Comparison of ENCODE assay signal across 17 cellular contexts in the genomic region with DNA sequence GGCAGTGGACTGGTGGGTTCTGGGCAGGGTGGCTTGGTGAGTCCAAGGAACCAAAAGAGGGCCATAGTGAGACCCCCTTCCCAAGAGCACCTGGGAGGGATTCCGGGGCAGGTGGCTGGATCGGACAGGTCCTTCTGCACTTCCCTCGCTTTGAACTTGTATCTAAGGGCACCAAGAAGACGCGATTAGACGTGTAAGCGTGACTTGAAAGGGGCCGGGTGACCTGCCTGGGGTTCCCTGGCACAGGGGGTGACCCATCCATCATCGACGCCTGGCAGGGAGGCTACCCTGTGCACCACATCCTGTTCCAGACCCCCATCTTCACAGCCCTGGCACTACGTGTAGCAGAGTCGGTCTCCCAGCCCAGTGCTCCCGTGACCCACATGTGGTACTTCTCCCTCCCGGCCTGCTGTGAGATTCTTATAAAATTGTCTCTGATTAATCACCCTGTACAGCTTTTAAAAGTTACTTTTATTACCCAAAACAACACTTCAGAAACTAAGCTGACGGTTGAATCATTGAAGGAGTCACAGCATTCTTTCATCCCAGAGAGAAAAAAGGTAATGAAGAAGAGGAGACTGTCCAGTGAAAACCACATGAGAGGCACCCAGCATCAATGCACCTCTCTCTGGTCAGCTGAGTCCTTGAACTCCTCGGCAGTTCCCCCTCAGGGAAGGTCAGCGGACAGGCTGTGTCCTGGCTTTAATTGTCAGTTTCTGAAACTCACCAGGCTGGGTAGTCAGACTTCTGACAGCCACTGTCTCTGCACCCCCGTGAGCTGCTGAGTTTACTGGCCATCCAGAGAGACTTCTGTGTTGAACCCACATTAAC. TPM values are rescaled to one million over a fixed set of nuclear protein-coding genes. Genes with fewer than 3 reads are reported as not detected.
A peak's percentile ranks its signal among the peaks of the same experiment; 100 is the strongest.
DNase-seq lines count a peak whose midpoint lies in the region; ATAC-seq and TF ChIP-seq lines count a peak whose summit lies in the region.
"Had no signal": no experiment of that assay in that cellular context is flagged by ENCODE, and none has a peak within 500 bp of the region (broad histone marks: within the 10 kb centered on the region; RNA-seq: fewer than 3 reads in every experiment).

No MANE protein-coding gene starts in this region.

- no peaks in the 10 kb centered on the region for H3K27me3 ChIP-seq in mammary epithelial cell (ENCODE audit: insufficient read depth, low read length)
- H3K27me3 ChIP-seq in SJSA1 (replicated peaks) = no peaks in the 10 kb centered on the region
- H3K27me3 ChIP-seq: tibial nerve had no signal

- CTCF ChIA-PET in mammary epithelial cell (lab: Charles Lee; ENCODE audit: low non-redundant PET) (no interaction called here), MCF 10A (lab: Yijun Ruan, JAX) (interaction anchor here (0.6 kb wide), 1 partner anchor 49 kb away, joined by 3 read pairs; no protein-coding TSS in a partner anchor)

- in situ Hi-C loops in mammary epithelial cell (cut with MboI; ENCODE audit: low sequenced_read_pairs in 2 of 2) = no loop called here

- TF ChIP-seq CTCF in mammary epithelial cell (conservative IDR thresholded peaks at IDR 0.05 in 1 of 2, IDR thresholded peaks at IDR 0.05 in 1 of 2; ENCODE audit: extremely low read depth in 1 of 2, insufficient read depth in 1 of 2, low read depth in 1 of 2, low read length in 2 of 2) = no peak
- no peak for TF ChIP-seq CTCF in MCF 10A (IDR thresholded peaks at IDR 0.05; ENCODE audit: unreplicated experiment)

- intact Hi-C loops in mammary epithelial cell (cut with micrococcal nuclease) (no loop called here), MCF 10A (cut with micrococcal nuclease) (no loop called here)

- H3K9me3 ChIP-seq in mammary epithelial cell (replicated peaks; ENCODE audit: insufficient read depth, low read length) (no peaks in the 10 kb centered on the region), SJSA1 (replicated peaks) (no peaks in the 10 kb centered on the region)
- H3K9me3 ChIP-seq: prostate gland had no signal

- H3K79me2 ChIP-seq in mammary epithelial cell (ENCODE audit: insufficient read depth, low read length) = peaks cover 97% of the 10 kb centered on the region

- no peak overlapping the region for H2AFZ ChIP-seq in mammary epithelial cell (ENCODE audit: low read depth, low read length)

- H3K4me3 ChIP-seq in mammary epithelial cell (replicated peaks in 1 of 3; ENCODE audit: insufficient read depth in 1 of 3, low read depth in 2 of 3, low read length in 3 of 3) = no peak overlapping the region
- no peak overlapping the region for H3K4me3 ChIP-seq in SJSA1
- H3K4me3 ChIP-seq: prostate gland, tibial nerve had no signal

- H3K4me1 ChIP-seq in mammary epithelial cell (ENCODE audit: insufficient read depth, low read length) = peaks cover 29% of the 10 kb centered on the region
- peaks cover 88% of the 10 kb centered on the region for H3K4me1 ChIP-seq in SJSA1 (replicated peaks)

- H3K9ac ChIP-seq in mammary epithelial cell (ENCODE audit: insufficient read depth, low read length) = no peak overlapping the region

- H3K4me3 Mint-ChIP-seq in MCF 10A (ENCODE audit: unreplicated experiment) = no peak overlapping the region
- H3K4me3 Mint-ChIP-seq: activated naive CD4-positive, alpha-beta T cell treated with anti-CD3 and anti-CD28 coated beads, Interleukin-2, amount 10 ng/mL, durations not matched to agents 7 days and 5 days; CD8-positive, alpha-beta memory T cell; T-cell had no signal

- POLR2A ChIA-PET in MCF 10A (lab: Yijun Ruan, JAX) = interaction anchor here (0.6 to 4.1 kb wide), 7 partner anchors 10 to 1905 kb away, joined by 3 to 35 read pairs (median 4); a partner anchor contains a TSS

- H3K36me3 ChIP-seq in mammary epithelial cell (ENCODE audit: insufficient read depth, low read length) = peaks cover 4% of the 10 kb centered on the region
- peaks cover 50% of the 10 kb centered on the region for H3K36me3 ChIP-seq in SJSA1
- H3K36me3 ChIP-seq: prostate gland, tibial nerve had no signal

- no peaks in the 10 kb centered on the region for H3K27me3 Mint-ChIP-seq in MCF 10A (ENCODE audit: insufficient read depth, unreplicated experiment)

- peaks cover 20% of the 10 kb centered on the region for H3K36me3 Mint-ChIP-seq in MCF 10A (ENCODE audit: insufficient read depth, unreplicated experiment)
- H3K36me3 Mint-ChIP-seq: activated naive CD4-positive, alpha-beta T cell treated with anti-CD3 and anti-CD28 coated beads, Interleukin-2, amount 10 ng/mL, durations not matched to agents 7 days and 5 days; CD8-positive, alpha-beta memory T cell; T-cell had no signal

- no peaks in the 10 kb centered on the region for H3K9me3 Mint-ChIP-seq in MCF 10A (ENCODE audit: unreplicated experiment)
- H3K9me3 Mint-ChIP-seq: activated naive CD4-positive, alpha-beta T cell treated with anti-CD3 and anti-CD28 coated beads, Interleukin-2, amount 10 ng/mL, durations not matched to agents 7 days and 5 days; CD8-positive, alpha-beta memory T cell had no signal

- H3K4me1 Mint-ChIP-seq in MCF 10A (ENCODE audit: insufficient read depth, unreplicated experiment) = peaks cover 32% of the 10 kb centered on the region
- H3K4me1 Mint-ChIP-seq: activated naive CD4-positive, alpha-beta T cell treated with anti-CD3 and anti-CD28 coated beads, Interleukin-2, amount 10 ng/mL, durations not matched to agents 7 days and 5 days; CD8-positive, alpha-beta memory T cell; T-cell had no signal

- 98% methylated on average over 11 of the region's 18 CpGs for WGBS in mammary epithelial cell (ENCODE audit: low coverage, missing lambda C conversion rate)

- DNase-seq in mammary epithelial cell = no peak
- no peak for DNase-seq in MCF 10A (ENCODE audit: unreplicated experiment)
- no peak for DNase-seq in SJSA1 (ENCODE audit: low read depth in 1 of 2, low spot score in 2 of 2)
- DNase-seq in iris pigment epithelial cell (ENCODE audit: low read depth) = peak; percentile 22
- no peak for DNase-seq in substantia nigra (lab: John Stamatoyannopoulos, UW)
- DNase-seq: 8988T; activated naive CD4-positive, alpha-beta T cell treated with anti-CD3 and anti-CD28 coated beads, Interleukin-2, amount 10 ng/mL, durations not matched to agents 7 days and 5 days; CD8-positive, alpha-beta memory T cell; NCI-H1092 treated with DMSO at 0.1 percent for 48 hours; NCI-H2171 treated with DMSO at 0.1 percent for 48 hours; stimulated activated CD8-positive, alpha-beta memory T cell treated with anti-CD3 and anti-CD28 coated beads, Interleukin-4, amount 100 ng/mL, for 48 hours; T-cell had no signal

- H3K27ac ChIP-seq in mammary epithelial cell (ENCODE audit: insufficient read depth, low read depth, low read length) (peak overlapping the region; percentile 36), SJSA1 (peak overlapping the region; percentile 15; the same call in 1 of the 2 replicates), substantia nigra (ENCODE audit: low read depth, low read length, poor library complexity, severe bottlenecking) (peak overlapping the region; percentile 3)
- H3K27ac ChIP-seq: tibial nerve had no signal

- ATAC-seq in GM21786 (IDR thresholded peaks at IDR 0.05; ENCODE audit: unreplicated experiment) (no peak), GM18519 (IDR thresholded peaks at IDR 0.05; ENCODE audit: low FRiP score, unreplicated experiment) (no peak), HG02623 (IDR thresholded peaks at IDR 0.05; ENCODE audit: unreplicated experiment) (no peak)
- ATAC-seq: T-cell had no signal

- H4K20me1 ChIP-seq in mammary epithelial cell (ENCODE audit: insufficient read depth, low read length) = no peaks in the 10 kb centered on the region

- no peak overlapping the region for H3K4me2 ChIP-seq in mammary epithelial cell (ENCODE audit: insufficient read depth, low read depth, low read length)

- H3K27ac Mint-ChIP-seq in MCF 10A (ENCODE audit: low read depth, unreplicated experiment) = no peak overlapping the region
- H3K27ac Mint-ChIP-seq: activated naive CD4-positive, alpha-beta T cell treated with anti-CD3 and anti-CD28 coated beads, Interleukin-2, amount 10 ng/mL, durations not matched to agents 7 days and 5 days; CD8-positive, alpha-beta memory T cell; T-cell had no signal

- BruUV-seq in mammary epithelial cell (replicated peaks; lab: Mats Ljungman, UMichigan) (no TSS peak), MCF 10A (replicated peaks; lab: Mats Ljungman, UMichigan) (no TSS peak)

- dilution Hi-C loops in mammary epithelial cell (cut with HindIII; ENCODE audit: low sequenced_read_pairs) = loop anchor here (5.0 kb wide), 1 partner anchor 62 kb away; no protein-coding TSS in a partner anchor

RNA-seq across cellular contexts. Expression of a gene that starts 13.0 kb away (rescaled TPM):
- 10 to 100 TPM; 54.6 to 63.0 TPM for total RNA-seq in mammary epithelial cell
- 36.8 TPM for polyA plus RNA-seq in mammary epithelial cell
- 66.1 TPM for polyA minus RNA-seq in mammary epithelial cell
- total RNA-seq in MCF 10A (2022) = 57.6 and 59.7 TPM in 2 replicates
- 78.6 and 117 TPM in 2 replicates for total RNA-seq in SJSA1 (2014; rRNA removed; shearing (Covaris generic))
- polyA plus RNA-seq: CD8-positive, alpha-beta memory T cell had no signal
